Comparison of ENCODE assay signal across 16 cellular contexts in the genomic region with DNA sequence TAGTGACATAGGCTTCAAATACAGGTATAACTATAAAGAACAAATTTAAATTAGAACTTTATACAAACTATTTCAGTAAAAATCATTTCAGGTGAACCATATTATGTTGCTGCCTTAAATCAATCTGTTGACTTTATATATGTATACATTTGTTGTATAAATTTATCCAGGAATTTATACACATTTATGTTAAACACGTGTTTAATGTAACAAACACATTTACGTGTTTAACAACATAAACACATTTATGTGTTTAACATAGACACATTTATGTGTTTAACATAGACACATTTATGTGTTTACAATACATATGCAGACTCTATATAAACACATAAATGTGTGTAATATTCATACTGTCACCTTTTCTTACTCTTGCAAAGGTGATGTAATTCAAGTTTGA.
"Had no signal": no experiment of that assay in that cellular context is flagged by ENCODE, and none has a peak within 500 bp of the region (broad histone marks: within the 10 kb centered on the region; RNA-seq: fewer than 3 reads in every experiment).

No MANE protein-coding gene starts in this region.

- H3K9me3 ChIP-seq: colonic mucosa, esophagus squamous epithelium, left lung, lower lobe of right lung, right atrium auricular region, sigmoid colon, tibial artery, upper lobe of left lung, vagina had no signal

- H3K4me3 ChIP-seq: colonic mucosa, esophagus squamous epithelium, left lung, lower lobe of right lung, right atrium auricular region, sigmoid colon, skin epidermis, tibial artery, upper lobe of left lung, vagina had no signal

- H3K27ac ChIP-seq: colonic mucosa, esophagus squamous epithelium, left lung, lower lobe of right lung, right atrium auricular region, sigmoid colon, skin epidermis, tibial artery, upper lobe of left lung, vagina had no signal

- H3K27me3 ChIP-seq: colonic mucosa, esophagus squamous epithelium, left lung, right atrium auricular region, sigmoid colon, tibial artery, upper lobe of left lung, vagina had no signal

- H3K36me3 ChIP-seq: colonic mucosa had no signal

- DNase-seq: colonic mucosa; dermis blood vessel endothelial cell; esophagus squamous epithelium; foreskin fibroblast; kidney glomerular epithelial cell; left lung; lower lobe of right lung; natural killer cell; sigmoid colon; stimulated activated CD4-positive, alpha-beta T cell treated with anti-CD3 and anti-CD28 coated beads, Interleukin-12 subunit alpha, Interleukin-12 subunit beta, amount 100 ng/mL, for 4 hours; stimulated activated naive CD4-positive, alpha-beta T cell treated with Interleukin-2 at 50 U/mL for 16 hours; tibial artery; upper lobe of left lung had no signal

- H3K4me1 ChIP-seq: colonic mucosa, esophagus squamous epithelium, left lung, lower lobe of right lung, sigmoid colon, tibial artery, upper lobe of left lung, vagina had no signal

- ATAC-seq: left lung, lower lobe of right lung, natural killer cell had no signal
